Comparison of ENCODE assay signal across 15 cellular contexts in genomic region chr7:337567-337951, GRCh38. TPM values are rescaled to one million over a fixed set of nuclear protein-coding genes. Genes with fewer than 3 reads are reported as not detected.
A peak's percentile ranks its signal among the peaks of the same experiment; 100 is the strongest.
DNase-seq lines count a peak whose midpoint lies in the region; ATAC-seq and TF ChIP-seq lines count a peak whose summit lies in the region.
"Had no signal": no experiment of that assay in that cellular context is flagged by ENCODE, and none has a peak within 500 bp of the region (broad histone marks: within the 10 kb centered on the region; RNA-seq: fewer than 3 reads in every experiment).

No MANE protein-coding gene starts in this region.

- H3K4me3 ChIP-seq in right cardiac atrium (ENCODE audit: low read length) (no peak overlapping the region), Caco-2 (ENCODE audit: low read depth, low read length) (no peak overlapping the region), osteoblast (ENCODE audit: insufficient read depth, low read length) (no peak overlapping the region)
- H3K4me3 ChIP-seq: HAP-1 had no signal

- TF ChIP-seq CTCF in Caco-2 (IDR thresholded peaks at IDR 0.05; ENCODE audit: insufficient read depth in 1 of 2, low read depth in 1 of 2, low read length in 1 of 2, severe bottlenecking in 1 of 2, unreplicated experiment in 1 of 2) (no peak), glutamatergic neuron (IDR thresholded peaks at IDR 0.05; ENCODE audit: partially characterized antibody, unreplicated experiment) (no peak), osteoblast (IDR thresholded peaks at IDR 0.05; ENCODE audit: extremely low read depth, low read depth, low read length) (no peak)

- H3K4me1 ChIP-seq in right cardiac atrium (ENCODE audit: control insufficient read depth, insufficient read depth, low read length) (peaks cover 3% of the 10 kb centered on the region), Caco-2 (peaks cover 50% of the 10 kb centered on the region), osteoblast (ENCODE audit: insufficient read depth, low read length) (peaks cover 7% of the 10 kb centered on the region)
- H3K4me1 ChIP-seq: HAP-1 had no signal

- H3K27me3 Mint-ChIP-seq in Caco-2 (ENCODE audit: insufficient read depth, unreplicated experiment) (no peaks in the 10 kb centered on the region), glutamatergic neuron (ENCODE audit: unreplicated experiment) (peaks cover 22% of the 10 kb centered on the region)
- H3K27me3 Mint-ChIP-seq in activated T-cell treated with anti-CD3 and anti-CD28 coated beads, Interleukin-2, amount 50 U/mL, for 72 hours (ENCODE audit: low read depth): no peaks in the 10 kb centered on the region
- H3K27me3 Mint-ChIP-seq: CD4-positive, alpha-beta memory T cell had no signal

- ATAC-seq in Right ventricle myocardium inferior (no peak), right cardiac atrium (no peak)
- ATAC-seq in activated T-cell treated with anti-CD3 and anti-CD28 coated beads, Interleukin-2, amount 50 U/mL, for 72 hours (replicated peaks in 1 of 2): no peak

- BruUV-seq in Caco-2 (replicated peaks; lab: Mats Ljungman, UMichigan): no TSS peak

- WGBS in right cardiac atrium: 83% methylated on average over 17 of the region's 17 CpGs

- CTCF ChIA-PET in Caco-2 (lab: Charles Lee): no interaction called here

- no peak overlapping the region for H3K4me3 Mint-ChIP-seq in Caco-2 (ENCODE audit: unreplicated experiment)
- H3K4me3 Mint-ChIP-seq in glutamatergic neuron (ENCODE audit: unreplicated experiment): no peak overlapping the region
- H3K4me3 Mint-ChIP-seq in activated T-cell treated with anti-CD3 and anti-CD28 coated beads, Interleukin-2, amount 50 U/mL, for 72 hours: no peak overlapping the region
- H3K4me3 Mint-ChIP-seq: CD4-positive, alpha-beta memory T cell had no signal

- H3K4me1 Mint-ChIP-seq in Caco-2 (ENCODE audit: low read depth, unreplicated experiment) (peaks cover 44% of the 10 kb centered on the region), glutamatergic neuron (ENCODE audit: low read depth, unreplicated experiment) (peaks cover 2% of the 10 kb centered on the region)
- H3K4me1 Mint-ChIP-seq in activated T-cell treated with anti-CD3 and anti-CD28 coated beads, Interleukin-2, amount 50 U/mL, for 72 hours (ENCODE audit: low read depth): peaks cover 15% of the 10 kb centered on the region

- DNase-seq in Right ventricle myocardium inferior (ENCODE audit: missing footprints) (peak; percentile 67), right cardiac atrium (no peak), Caco-2 (no peak), glutamatergic neuron (peak; percentile 6), osteoblast (ENCODE audit: insufficient read length, low spot score, missing footprints) (peak; percentile 71), cerebellum (ENCODE audit: low spot score) (no peak), NCI-H2227 treated with DMSO at 0.1 percent for 48 hours (lab: John Stamatoyannopoulos, UW) (no peak)
- DNase-seq in activated T-cell treated with anti-CD3 and anti-CD28 coated beads, Interleukin-2, amount 50 U/mL, for 72 hours: no peak
- DNase-seq: 8988T; AML-193; C1 segment of cervical spinal cord; CD4-positive, alpha-beta memory T cell; GF-D8 had no signal

- H3K36me3 Mint-ChIP-seq in Caco-2 (ENCODE audit: insufficient read depth, unreplicated experiment) (peaks cover 8% of the 10 kb centered on the region), glutamatergic neuron (ENCODE audit: unreplicated experiment) (no peaks in the 10 kb centered on the region)
- peaks cover 5 to 8% of the 10 kb centered on the region in 2 donors for H3K36me3 Mint-ChIP-seq in activated T-cell treated with anti-CD3 and anti-CD28 coated beads, Interleukin-2, amount 50 U/mL, for 72 hours (ENCODE audit: insufficient read depth in 2 of 2)
- H3K36me3 Mint-ChIP-seq: CD4-positive, alpha-beta memory T cell had no signal

- POLR2A ChIA-PET in Caco-2 (lab: Charles Lee): no interaction called here

- peak overlapping the region; percentile 30 for H3K27ac Mint-ChIP-seq in Caco-2 (ENCODE audit: unreplicated experiment)
- H3K27ac Mint-ChIP-seq in glutamatergic neuron (ENCODE audit: unreplicated experiment): no peak overlapping the region
- H3K27ac Mint-ChIP-seq in activated T-cell treated with anti-CD3 and anti-CD28 coated beads, Interleukin-2, amount 50 U/mL, for 72 hours: no peak overlapping the region
- H3K27ac Mint-ChIP-seq: CD4-positive, alpha-beta memory T cell had no signal

- no peak overlapping the region for H2AFZ ChIP-seq in osteoblast (ENCODE audit: low read length)

- intact Hi-C loops in Right ventricle myocardium inferior (cut with DNase I) (no loop called here), right cardiac atrium (cut with DNase I) (loop anchor here in 3 of 4 donors (10.0 kb wide), 2 partner anchors 177 to 297 kb away; partner anchors contain the start of gene PDGFA (in 3 of the 3)), Caco-2 (cut with micrococcal nuclease; ENCODE audit: unreplicated experiment) (no loop called here)

- H3K9me3 Mint-ChIP-seq in Caco-2 (ENCODE audit: unreplicated experiment): peaks cover 12% of the 10 kb centered on the region
- peaks cover 9% of the 10 kb centered on the region for H3K9me3 Mint-ChIP-seq in glutamatergic neuron (ENCODE audit: unreplicated experiment)
- peaks cover 11% of the 10 kb centered on the region in 2 donors for H3K9me3 Mint-ChIP-seq in activated T-cell treated with anti-CD3 and anti-CD28 coated beads, Interleukin-2, amount 50 U/mL, for 72 hours
- H3K9me3 Mint-ChIP-seq: CD4-positive, alpha-beta memory T cell had no signal

- H3K79me2 ChIP-seq in osteoblast (ENCODE audit: insufficient read depth, low read length): no peaks in the 10 kb centered on the region

- H3K27ac ChIP-seq in right cardiac atrium (ENCODE audit: low read length): no peak overlapping the region
- H3K27ac ChIP-seq in osteoblast (ENCODE audit: low read depth, low read length): no peak overlapping the region

- no peaks in the 10 kb centered on the region for H4K20me1 ChIP-seq in osteoblast (ENCODE audit: insufficient read depth, low read length)

- no peaks in the 10 kb centered on the region for H3K27me3 ChIP-seq in right cardiac atrium (ENCODE audit: control insufficient read depth, insufficient read depth)
- H3K27me3 ChIP-seq in Caco-2 (replicated peaks; ENCODE audit: control insufficient read depth, insufficient read depth, low read length): no peaks in the 10 kb centered on the region
- peaks cover 14% of the 10 kb centered on the region for H3K27me3 ChIP-seq in osteoblast (ENCODE audit: insufficient read depth, low read length)

- H3K4me2 ChIP-seq in osteoblast (ENCODE audit: insufficient read depth, low read length): no peak overlapping the region

- H3K9me3 ChIP-seq in right cardiac atrium (ENCODE audit: control insufficient read depth, low read length) (no peaks in the 10 kb centered on the region), Caco-2 (no peaks in the 10 kb centered on the region), osteoblast (ENCODE audit: low read depth, low read length) (no peaks in the 10 kb centered on the region)
- H3K9me3 ChIP-seq: HAP-1 had no signal

- H3K36me3 ChIP-seq in Caco-2 (ENCODE audit: control insufficient read depth, insufficient read depth, low read length): no peaks in the 10 kb centered on the region
- H3K36me3 ChIP-seq in osteoblast (ENCODE audit: insufficient read depth, low read length): no peaks in the 10 kb centered on the region
- H3K36me3 ChIP-seq: HAP-1 had no signal

RNA-seq across cellular contexts. Expression of gene FOXL3, which starts 47.6 kb away (rescaled TPM):
- total RNA-seq in Right ventricle myocardium inferior (not detected), right cardiac atrium (not detected), Caco-2 (2022) (not detected in 2 replicates), glutamatergic neuron (ENCODE audit: unreplicated experiment) (not detected), osteoblast (not detected in 2 replicates), cerebellum (not detected)
- polyA plus RNA-seq in right cardiac atrium: not detected
- not detected for total RNA-seq in activated T-cell treated with anti-CD3 and anti-CD28 coated beads, Interleukin-2, amount 50 U/mL, for 72 hours
- total RNA-seq: CD4-positive, alpha-beta memory T cell; H1 had no signal
- polyA plus RNA-seq: CD4-positive, alpha-beta memory T cell; H1 had no signal

Comparison
In these comparisons a context has a peak if more than half of its experiments do, and no peak if none do; other contexts are left out.
1. DNase-seq: peak in Right ventricle myocardium inferior (single experiment), glutamatergic neuron (single experiment) and osteoblast (single experiment); none in right cardiac atrium (0 of 3), Caco-2 (0 of 2), cerebellum (single experiment), activated T-cell treated with anti-CD3 and anti-CD28 coated beads, Interleukin-2, amount 50 U/mL, for 72 hours (0 of 2) and NCI-H2227 treated with DMSO at 0.1 percent for 48 hours (single experiment).
2. intact Hi-C loops: an anchor here in right cardiac atrium (10.0 kb wide); none called in Right ventricle myocardium inferior and Caco-2.